Comparison of ENCODE assay signal across 1 cellular context in genomic region chr20:63744574-63745423, GRCh38.
A peak's percentile ranks its signal among the peaks of the same experiment; 100 is the strongest.
TF ChIP-seq lines count a peak whose summit lies in the region.

No MANE protein-coding gene starts in this region.

TF ChIP-seq in HepG2, 621 proteins besides CTCF, POLR2A, EP300 and RAD21 (continued from another document and continues in another):
- TF ChIP-seq, protein P1, sequence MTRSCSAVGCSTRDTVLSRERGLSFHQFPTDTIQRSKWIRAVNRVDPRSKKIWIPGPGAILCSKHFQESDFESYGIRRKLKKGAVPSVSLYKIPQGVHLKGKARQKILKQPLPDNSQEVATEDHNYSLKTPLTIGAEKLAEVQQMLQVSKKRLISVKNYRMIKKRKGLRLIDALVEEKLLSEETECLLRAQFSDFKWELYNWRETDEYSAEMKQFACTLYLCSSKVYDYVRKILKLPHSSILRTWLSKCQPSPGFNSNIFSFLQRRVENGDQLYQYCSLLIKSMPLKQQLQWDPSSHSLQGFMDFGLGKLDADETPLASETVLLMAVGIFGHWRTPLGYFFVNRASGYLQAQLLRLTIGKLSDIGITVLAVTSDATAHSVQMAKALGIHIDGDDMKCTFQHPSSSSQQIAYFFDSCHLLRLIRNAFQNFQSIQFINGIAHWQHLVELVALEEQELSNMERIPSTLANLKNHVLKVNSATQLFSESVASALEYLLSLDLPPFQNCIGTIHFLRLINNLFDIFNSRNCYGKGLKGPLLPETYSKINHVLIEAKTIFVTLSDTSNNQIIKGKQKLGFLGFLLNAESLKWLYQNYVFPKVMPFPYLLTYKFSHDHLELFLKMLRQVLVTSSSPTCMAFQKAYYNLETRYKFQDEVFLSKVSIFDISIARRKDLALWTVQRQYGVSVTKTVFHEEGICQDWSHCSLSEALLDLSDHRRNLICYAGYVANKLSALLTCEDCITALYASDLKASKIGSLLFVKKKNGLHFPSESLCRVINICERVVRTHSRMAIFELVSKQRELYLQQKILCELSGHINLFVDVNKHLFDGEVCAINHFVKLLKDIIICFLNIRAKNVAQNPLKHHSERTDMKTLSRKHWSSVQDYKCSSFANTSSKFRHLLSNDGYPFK (CRISPR knock-in tag; IDR thresholded peaks at IDR 0.05; ENCODE audit: borderline replicate concordance): peak; percentile 52; the same call in 1 of the 2 replicates
- TF ChIP-seq TERF1 (CRISPR knock-in tag; IDR thresholded peaks at IDR 0.05): no peak
- TF ChIP-seq ZNF496 (CRISPR knock-in tag; IDR thresholded peaks at IDR 0.05; ENCODE audit: insufficient replicate concordance): no peak
- TF ChIP-seq KDM5B (CRISPR knock-in tag; IDR thresholded peaks at IDR 0.05; ENCODE audit: borderline replicate concordance): no peak
- no peak for TF ChIP-seq HHEX (CRISPR knock-in tag; IDR thresholded peaks at IDR 0.05)
- no peak for TF ChIP-seq MIXL1 (CRISPR knock-in tag; IDR thresholded peaks at IDR 0.05)
- no peak for TF ChIP-seq ZNF567 (CRISPR knock-in tag; IDR thresholded peaks at IDR 0.05; ENCODE audit: borderline replicate concordance)
- no peak for TF ChIP-seq HNRNPUL1 (IDR thresholded peaks at IDR 0.05; ENCODE audit: low read depth, low read length)
- peak; percentile 27; the same call in 1 of the 2 replicates for TF ChIP-seq FIP1L1 (IDR thresholded peaks at IDR 0.05; ENCODE audit: borderline replicate concordance, insufficient read depth, low read depth, low read length)
- TF ChIP-seq ZNF329 (CRISPR knock-in tag; IDR thresholded peaks at IDR 0.05; ENCODE audit: low read depth): no peak
- TF ChIP-seq MAFG (CRISPR knock-in tag; IDR thresholded peaks at IDR 0.05): no peak
- TF ChIP-seq XBP1 (CRISPR knock-in tag; IDR thresholded peaks at IDR 0.05): no peak
- no peak for TF ChIP-seq REXO4 (CRISPR knock-in tag; IDR thresholded peaks at IDR 0.05; ENCODE audit: borderline replicate concordance)
- no peak for TF ChIP-seq ZNF207 (IDR thresholded peaks at IDR 0.05; ENCODE audit: borderline replicate concordance)
- TF ChIP-seq SIN3A (IDR thresholded peaks at IDR 0.05; ENCODE audit: borderline replicate concordance, low read depth, low read length): 0 out of 2 replicates have a peak, but pooled peaks have one; percentile 28
- TF ChIP-seq BCLAF1 (IDR thresholded peaks at IDR 0.05): no peak
- no peak for TF ChIP-seq ZNF543 (CRISPR knock-in tag; IDR thresholded peaks at IDR 0.05)
- no peak for TF ChIP-seq ZNF704 (CRISPR knock-in tag; IDR thresholded peaks at IDR 0.05; ENCODE audit: borderline replicate concordance)
- TF ChIP-seq ZNF549 (CRISPR knock-in tag; IDR thresholded peaks at IDR 0.05): no peak
- no peak for TF ChIP-seq ZNF777 (CRISPR knock-in tag; IDR thresholded peaks at IDR 0.05)
- TF ChIP-seq MZF1 (CRISPR knock-in tag; IDR thresholded peaks at IDR 0.05; ENCODE audit: borderline replicate concordance): peak; percentile 52; the same call in 1 of the 2 replicates
- no peak for TF ChIP-seq ZNF260 (CRISPR knock-in tag; IDR thresholded peaks at IDR 0.05; ENCODE audit: borderline replicate concordance, low read depth)
- no peak for TF ChIP-seq NFYC (CRISPR knock-in tag; IDR thresholded peaks at IDR 0.05)
- no peak for TF ChIP-seq ZNF326 (CRISPR knock-in tag; IDR thresholded peaks at IDR 0.05; ENCODE audit: borderline replicate concordance)
- TF ChIP-seq GFI1 (CRISPR knock-in tag; IDR thresholded peaks at IDR 0.05; ENCODE audit: borderline replicate concordance): no peak
- TF ChIP-seq ZNF121 (CRISPR knock-in tag; IDR thresholded peaks at IDR 0.05): no peak
- no peak for TF ChIP-seq KDM1A (CRISPR knock-in tag; IDR thresholded peaks at IDR 0.05)
- TF ChIP-seq ZNF570 (CRISPR knock-in tag; IDR thresholded peaks at IDR 0.05; ENCODE audit: borderline replicate concordance): 0 out of 2 replicates have a peak, but pooled peaks have one; percentile 76
- TF ChIP-seq SMARCC2 (IDR thresholded peaks at IDR 0.05): no peak
- no peak for TF ChIP-seq MBNL3 (CRISPR knock-in tag; conservative IDR thresholded peaks at IDR 0.05)
- TF ChIP-seq ZNF251 (CRISPR knock-in tag; IDR thresholded peaks at IDR 0.05): 0 out of 2 replicates have a peak, but pooled peaks have one; percentile 65
- TF ChIP-seq GATAD2A (CRISPR knock-in tag; IDR thresholded peaks at IDR 0.05): 0 out of 2 replicates have a peak, but pooled peaks have one; percentile 14
- 0 out of 2 replicates have a peak, but pooled peaks have one; percentile 12 for TF ChIP-seq ZNF629 (CRISPR knock-in tag; conservative IDR thresholded peaks at IDR 0.05)
- no peak for TF ChIP-seq HNRNPLL (IDR thresholded peaks at IDR 0.05; ENCODE audit: low read depth, low read length, poor library complexity, severe bottlenecking)
- no peak for TF ChIP-seq RNF2 (conservative IDR thresholded peaks at IDR 0.05; ENCODE audit: low read depth)
- TF ChIP-seq, protein P2, sequence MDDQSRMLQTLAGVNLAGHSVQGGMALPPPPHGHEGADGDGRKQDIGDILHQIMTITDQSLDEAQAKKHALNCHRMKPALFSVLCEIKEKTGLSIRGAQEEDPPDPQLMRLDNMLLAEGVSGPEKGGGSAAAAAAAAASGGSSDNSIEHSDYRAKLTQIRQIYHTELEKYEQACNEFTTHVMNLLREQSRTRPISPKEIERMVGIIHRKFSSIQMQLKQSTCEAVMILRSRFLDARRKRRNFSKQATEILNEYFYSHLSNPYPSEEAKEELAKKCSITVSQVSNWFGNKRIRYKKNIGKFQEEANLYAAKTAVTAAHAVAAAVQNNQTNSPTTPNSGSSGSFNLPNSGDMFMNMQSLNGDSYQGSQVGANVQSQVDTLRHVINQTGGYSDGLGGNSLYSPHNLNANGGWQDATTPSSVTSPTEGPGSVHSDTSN (CRISPR knock-in tag; IDR thresholded peaks at IDR 0.05; ENCODE audit: borderline replicate concordance): no peak
- TF ChIP-seq ZNF788 (CRISPR knock-in tag; IDR thresholded peaks at IDR 0.05; ENCODE audit: borderline replicate concordance): no peak
- TF ChIP-seq KMT2A (CRISPR knock-in tag; IDR thresholded peaks at IDR 0.05): peak; percentile 40; the same call in 1 of the 2 replicates
- peak; percentile 62 for TF ChIP-seq JUN (CRISPR knock-in tag; IDR thresholded peaks at IDR 0.05)
- TF ChIP-seq MED1 (CRISPR knock-in tag; IDR thresholded peaks at IDR 0.05): no peak
- no peak for TF ChIP-seq ZNF674 (CRISPR knock-in tag; IDR thresholded peaks at IDR 0.05; ENCODE audit: low read depth)
- no peak for TF ChIP-seq MXD1 (CRISPR knock-in tag; IDR thresholded peaks at IDR 0.05)
- TF ChIP-seq ZMAT3 (CRISPR knock-in tag; conservative IDR thresholded peaks at IDR 0.05): no peak
- TF ChIP-seq ZSCAN20 (CRISPR knock-in tag; IDR thresholded peaks at IDR 0.05; ENCODE audit: borderline replicate concordance): no peak
- no peak for TF ChIP-seq ZNF224 (CRISPR knock-in tag; IDR thresholded peaks at IDR 0.05)
- TF ChIP-seq ZBTB38 (CRISPR knock-in tag; IDR thresholded peaks at IDR 0.05): peak; percentile 43; the same call in 1 of the 2 replicates
- peak; percentile 74; the same call in 1 of the 2 replicates for TF ChIP-seq ZNF678 (CRISPR knock-in tag; IDR thresholded peaks at IDR 0.05)
- TF ChIP-seq ZNF556 (CRISPR knock-in tag; IDR thresholded peaks at IDR 0.05; ENCODE audit: borderline replicate concordance): peak; percentile 63; the same call in 1 of the 2 replicates
- no peak for TF ChIP-seq SP2 (CRISPR knock-in tag; IDR thresholded peaks at IDR 0.05)
- peak; percentile 75 for TF ChIP-seq RBFOX2 (IDR thresholded peaks at IDR 0.05; ENCODE audit: low read depth, low read length)
- no peak for TF ChIP-seq ZNF746 (CRISPR knock-in tag; IDR thresholded peaks at IDR 0.05)
- TF ChIP-seq EED (CRISPR knock-in tag; IDR thresholded peaks at IDR 0.05): no peak
- TF ChIP-seq PITX1 (CRISPR knock-in tag; IDR thresholded peaks at IDR 0.05): 0 out of 2 replicates have a peak, but pooled peaks have one; percentile 12
- no peak for TF ChIP-seq FOSL2 (CRISPR knock-in tag; IDR thresholded peaks at IDR 0.05)
- TF ChIP-seq ZNF501 (CRISPR knock-in tag; IDR thresholded peaks at IDR 0.05): no peak; the same call in none of the 2 replicates
- TF ChIP-seq BCL6 (CRISPR knock-in tag; IDR thresholded peaks at IDR 0.05): no peak
- no peak for TF ChIP-seq ZNF124 (CRISPR knock-in tag; IDR thresholded peaks at IDR 0.05)
- peak; percentile 69; the same call in 1 of the 2 replicates for TF ChIP-seq FOXC1 (CRISPR knock-in tag; IDR thresholded peaks at IDR 0.05; ENCODE audit: borderline replicate concordance)
- no peak for TF ChIP-seq DMAP1 (CRISPR knock-in tag; IDR thresholded peaks at IDR 0.05)
- no peak for TF ChIP-seq IKZF5 (CRISPR knock-in tag; IDR thresholded peaks at IDR 0.05)
- no peak for TF ChIP-seq PLRG1 (conservative IDR thresholded peaks at IDR 0.05)
- peak; percentile 100 for TF ChIP-seq AGO2 (optimal IDR thresholded peaks at IDR 0.05; ENCODE audit: low read depth, low read length)
- no peak for TF ChIP-seq ZNF83 (CRISPR knock-in tag; IDR thresholded peaks at IDR 0.05; ENCODE audit: borderline replicate concordance)
- TF ChIP-seq PHF8 (CRISPR knock-in tag; IDR thresholded peaks at IDR 0.05): peak; percentile 29; the same call in 1 of the 2 replicates
- TF ChIP-seq ZNF605 (CRISPR knock-in tag; IDR thresholded peaks at IDR 0.05): no peak
- TF ChIP-seq ZNF331 (CRISPR knock-in tag; IDR thresholded peaks at IDR 0.05): no peak
